ENCODE assay signal across 1 cellular context in genomic region chr14:80959448-80960006, GRCh38.
TF ChIP-seq lines count a peak whose summit lies in the region.

No MANE protein-coding gene starts in this region.

TF ChIP-seq in SK-N-SH, 30 proteins besides CTCF, POLR2A, EP300 and RAD21 (continued from another document):
- TF ChIP-seq REST (IDR thresholded peaks at IDR 0.05; ENCODE audit: low read depth, low read length) = no peak
- no peak for TF ChIP-seq GATA2 (CRISPR knock-in tag; IDR thresholded peaks at IDR 0.05)
- TF ChIP-seq, protein P1, sequence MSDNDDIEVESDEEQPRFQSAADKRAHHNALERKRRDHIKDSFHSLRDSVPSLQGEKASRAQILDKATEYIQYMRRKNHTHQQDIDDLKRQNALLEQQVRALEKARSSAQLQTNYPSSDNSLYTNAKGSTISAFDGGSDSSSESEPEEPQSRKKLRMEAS (IDR thresholded peaks at IDR 0.05; ENCODE audit: low read depth) = no peak
- TF ChIP-seq MXI1 (IDR thresholded peaks at IDR 0.05; ENCODE audit: low read depth, low read length) = no peak
- no peak for TF ChIP-seq RFX5 (IDR thresholded peaks at IDR 0.05; ENCODE audit: low read length)
